ENCODE assay signal across 8 cellular contexts in genomic region chr22:39319284-39320170, GRCh38. TPM values are rescaled to one million over a fixed set of nuclear protein-coding genes. Genes with fewer than 3 reads are reported as not detected.
DNase-seq lines count a peak whose midpoint lies in the region; ATAC-seq and TF ChIP-seq lines count a peak whose summit lies in the region.

Gene RPL3, minus strand, starts transcription at chr22:39319623. Its CDS starts 26 bp downstream, at chr22:39319597.

- peak within 1 kb of the TSS; percentile 97 for H3K27ac Mint-ChIP-seq in T-helper 2 cell treated with Interferon-gamma antibody and Interleukin-4, amounts not matched to agents 5 μg/mL and 100 μg/mL, for 36 hours

- H3K9me3 ChIP-seq in ascending aorta (no peaks in the 10 kb centered on the region), right cardiac atrium (ENCODE audit: control insufficient read depth, low read length) (no peaks in the 10 kb centered on the region), vagina (no peaks in the 10 kb centered on the region)

- TF ChIP-seq CTCF in ascending aorta (IDR thresholded peaks at IDR 0.05) (peak; percentile 19 to 28 (median 23)), vagina (IDR thresholded peaks at IDR 0.05) (peak in 2 of 3 experiments; percentile 16)

- H3K4me1 ChIP-seq in ascending aorta (peaks cover 11 to 34% of the 10 kb centered on the region in 2 donors), right cardiac atrium (ENCODE audit: control insufficient read depth, insufficient read depth, low read length) (peaks cover 11% of the 10 kb centered on the region), vagina (peaks cover 47% of the 10 kb centered on the region)

- peaks cover 33% of the 10 kb centered on the region in 2 donors for H3K36me3 ChIP-seq in ascending aorta
- peaks cover 0 to 36% of the 10 kb centered on the region in 2 donors for H3K36me3 ChIP-seq in vagina

- ATAC-seq in GM18498 (IDR thresholded peaks at IDR 0.05; ENCODE audit: unreplicated experiment) (peak; percentile 87), HG02938 (IDR thresholded peaks at IDR 0.05; ENCODE audit: unreplicated experiment) (peak; percentile 83), right cardiac atrium (peak; percentile 91 to 92)

- under 1% methylated on average over 73 of the region's 73 CpGs for WGBS in right cardiac atrium

- peaks cover 49% of the 10 kb centered on the region for H3K36me3 Mint-ChIP-seq in T-helper 2 cell treated with Interferon-gamma antibody and Interleukin-4, amounts not matched to agents 5 μg/mL and 100 μg/mL, for 36 hours (ENCODE audit: low read depth)

- intact Hi-C loops in ascending aorta (cut with DNase I) = loop anchor here (1.0 to 10.0 kb wide), 6 partner anchors 78 to 535 kb away; partner anchors contain the start of genes ATF4, CBX6, CBX7 and TAB1
- intact Hi-C loops in right cardiac atrium (cut with DNase I) = loop anchor here in 3 of 4 donors (5.0 to 10.0 kb wide), 4 partner anchors 75 to 455 kb away; partner anchors contain the start of genes ATF4 (in 1 of the 3) and PDGFB (in 1 of the 3)
- intact Hi-C loops in vagina (cut with DNase I) = loop anchor here (2.0 to 10.0 kb wide), 4 partner anchors 75 to 455 kb away; partner anchors contain the start of gene TAB1

- DNase-seq in NCI-H187 treated with DMSO at 0.1 percent for 48 hours (lab: John Stamatoyannopoulos, UW) = peak; percentile 60
- peak; percentile 95 for DNase-seq in T-helper 2 cell treated with Interferon-gamma antibody and Interleukin-4, amounts not matched to agents 5 μg/mL and 100 μg/mL, for 36 hours (ENCODE audit: low spot score)
- peak; percentile 86 to 97 for DNase-seq in ascending aorta (ENCODE audit: low spot score in 2 of 2)
- DNase-seq in right cardiac atrium = peak; percentile 96 to 99 (median 99)
- peak; percentile 98 for DNase-seq in putamen (ENCODE audit: low spot score)
- DNase-seq in vagina (ENCODE audit: extremely low spot score in 2 of 2) = peak in 1 of 2 donors; percentile 98

- TF ChIP-seq POLR2A in vagina (IDR thresholded peaks at IDR 0.05) = peak in 1 of 2 donors; percentile 80

- H3K27me3 ChIP-seq in ascending aorta = no peaks in the 10 kb centered on the region
- no peaks in the 10 kb centered on the region for H3K27me3 ChIP-seq in right cardiac atrium (ENCODE audit: control insufficient read depth, insufficient read depth)
- no peaks in the 10 kb centered on the region for H3K27me3 ChIP-seq in vagina

- peak within 1 kb of the TSS; percentile 95 for H3K4me3 Mint-ChIP-seq in T-helper 2 cell treated with Interferon-gamma antibody and Interleukin-4, amounts not matched to agents 5 μg/mL and 100 μg/mL, for 36 hours

- H3K9me3 Mint-ChIP-seq in T-helper 2 cell treated with Interferon-gamma antibody and Interleukin-4, amounts not matched to agents 5 μg/mL and 100 μg/mL, for 36 hours = no peaks in the 10 kb centered on the region

- H3K4me3 ChIP-seq in ascending aorta = peak within 1 kb of the TSS; percentile 83 to 92
- peak within 1 kb of the TSS; percentile 79 for H3K4me3 ChIP-seq in right cardiac atrium (ENCODE audit: low read length)
- peak within 1 kb of the TSS; percentile 82 to 90 for H3K4me3 ChIP-seq in vagina

- H3K4me1 Mint-ChIP-seq in T-helper 2 cell treated with Interferon-gamma antibody and Interleukin-4, amounts not matched to agents 5 μg/mL and 100 μg/mL, for 36 hours (ENCODE audit: low read depth) = peaks cover 33% of the 10 kb centered on the region

- H3K27ac ChIP-seq in ascending aorta (peak within 1 kb of the TSS; percentile 93 to 96), right cardiac atrium (ENCODE audit: low read length) (peak within 1 kb of the TSS; percentile 99), vagina (peak within 1 kb of the TSS; percentile 98)

- no peaks in the 10 kb centered on the region for H3K27me3 Mint-ChIP-seq in T-helper 2 cell treated with Interferon-gamma antibody and Interleukin-4, amounts not matched to agents 5 μg/mL and 100 μg/mL, for 36 hours (ENCODE audit: low read depth)

RNA-seq across cellular contexts. Expression of gene RPL3, which starts in this region (rescaled TPM):
- total RNA-seq in ascending aorta = 1,479 TPM
- total RNA-seq in right cardiac atrium = 1,000 to 10,000 TPM in 2 of 4 donors, 100 to 1,000 TPM in 2; 948 to 1,416 (median 984) TPM
- 1,325 TPM for polyA plus RNA-seq in right cardiac atrium
- 2,613 TPM for total RNA-seq in vagina
